ENCODE assay signal across 17 cellular contexts in the genomic region with DNA sequence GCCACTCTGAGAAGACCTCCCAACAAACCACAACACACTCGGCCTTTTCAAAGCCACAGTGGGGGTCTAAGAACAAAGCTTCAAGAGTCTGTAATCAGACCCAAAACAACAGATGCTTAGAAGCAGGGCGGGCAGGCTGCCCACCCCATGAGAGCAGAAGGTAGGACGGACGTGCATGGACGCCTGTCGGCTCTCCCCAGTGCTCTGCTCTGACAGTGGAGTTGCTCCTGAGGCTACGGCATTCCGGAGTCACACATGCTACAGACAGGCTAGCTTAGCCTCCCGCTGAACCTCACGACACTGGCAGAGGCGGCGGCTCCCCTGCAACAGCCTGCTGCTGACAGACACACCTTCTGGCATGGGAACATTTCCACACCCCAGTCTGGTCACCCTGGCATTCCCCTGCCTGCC.
DNase-seq lines count a peak whose midpoint lies in the region; TF ChIP-seq lines count a peak whose summit lies in the region.
"Had no signal": no experiment of that assay in that cellular context is flagged by ENCODE, and none has a peak within 500 bp of the region (broad histone marks: within the 10 kb centered on the region; RNA-seq: fewer than 3 reads in every experiment).

No MANE protein-coding gene starts in this region.

- DNase-seq in activated CD8-positive, alpha-beta memory T cell treated with anti-CD3 and anti-CD28 coated beads, Interleukin-2, amount 50 U/mL, for 48 hours: peak; percentile 37
- no peak for DNase-seq in activated CD8-positive, alpha-beta memory T cell treated with anti-CD3 and anti-CD28 coated beads, Interleukin-2, amount 50 U/mL, for 4 hours
- DNase-seq in NCI-H69 (lab: John Stamatoyannopoulos, UW) (peak; percentile 70), epithelial cell of esophagus (ENCODE audit: low read depth) (peak; percentile 34), retina (peak; percentile 56), hepatic stellate cell (ENCODE audit: low spot score) (no peak), OCI-M2 (lab: John Stamatoyannopoulos, UW; ENCODE audit: unreplicated experiment) (no peak)
- no peak for DNase-seq in activated T-cell treated with anti-CD3 and anti-CD28 coated beads, Interleukin-2, amount 50 U/mL, for 48 hours
- DNase-seq: activated CD4-positive, alpha-beta T cell treated with anti-CD3 and anti-CD28 coated beads for 4 hours; amygdala; BE2C; Caco-2; hypothalamus; Karpas-422; kidney glomerular epithelial cell; NCI-H1417 treated with DMSO at 0.1 percent for 48 hours; SW 1271 had no signal

- H3K4me3 ChIP-seq in epithelial cell of esophagus (ENCODE audit: low read length): no peak overlapping the region

- no peak for TF ChIP-seq CTCF in epithelial cell of esophagus (IDR thresholded peaks at IDR 0.05; ENCODE audit: insufficient read depth, low read depth, low read length, missing control alignments)

Comparison
In these comparisons a context has a peak if more than half of its experiments do, and no peak if none do; other contexts are left out.
1. DNase-seq: peak in activated CD8-positive, alpha-beta memory T cell treated with anti-CD3 and anti-CD28 coated beads, Interleukin-2, amount 50 U/mL, for 48 hours (single experiment), NCI-H69 (single experiment), epithelial cell of esophagus (single experiment) and retina (single experiment); none in activated CD8-positive, alpha-beta memory T cell treated with anti-CD3 and anti-CD28 coated beads, Interleukin-2, amount 50 U/mL, for 4 hours (single experiment), activated T-cell treated with anti-CD3 and anti-CD28 coated beads, Interleukin-2, amount 50 U/mL, for 48 hours (0 of 2), hepatic stellate cell (single experiment) and OCI-M2 (single experiment).